9 cellular contexts compared by ENCODE assay signal in genomic region chr22:38766076-38766777, GRCh38. TPM values are rescaled to one million over a fixed set of nuclear protein-coding genes. Genes with fewer than 3 reads are reported as not detected.
A peak's percentile ranks its signal among the peaks of the same experiment; 100 is the strongest.
DNase-seq lines count a peak whose midpoint lies in the region; ATAC-seq and TF ChIP-seq lines count a peak whose summit lies in the region.
"Had no signal": no experiment of that assay in that cellular context is flagged by ENCODE, and none has a peak within 500 bp of the region (broad histone marks: within the 10 kb centered on the region; RNA-seq: fewer than 3 reads in every experiment).

No MANE protein-coding gene starts in this region.

- H3K4me1 ChIP-seq in mesendoderm (ENCODE audit: control insufficient read depth, low read depth, low read length) (no peaks in the 10 kb centered on the region), vagina (no peaks in the 10 kb centered on the region)

- H3K36me3 ChIP-seq in mesendoderm (ENCODE audit: control insufficient read depth, insufficient read depth, low read length): no peaks in the 10 kb centered on the region
- no peaks in the 10 kb centered on the region for H3K36me3 ChIP-seq in vagina

- H3K9me3 Mint-ChIP-seq in activated CD4-positive, alpha-beta T cell treated with anti-CD3 and anti-CD28 coated beads for 36 hours (ENCODE audit: low read depth): no peaks in the 10 kb centered on the region
- H3K9me3 Mint-ChIP-seq in activated B cell treated with CpG ODN at 0.5 μM for 24 hours (no peaks in the 10 kb centered on the region), endothelial cell (ENCODE audit: unreplicated experiment) (no peaks in the 10 kb centered on the region)
- H3K9me3 Mint-ChIP-seq: dendritic cell treated with granulocyte-macrophage colony-stimulating factor and Interleukin-4, amounts not matched to agents 40 ng/mL and 50 ng/mL, for 4 days had no signal

- CTCF ChIA-PET in activated CD4-positive, alpha-beta T cell treated with anti-CD3 and anti-CD28 coated beads for 36 hours (lab: Charles Lee): interaction anchor here (0.6 to 3.3 kb wide), 12 partner anchors 14 to 237 kb away, joined by 3 to 12 read pairs (median 3); partner anchors contain the start of gene TOMM22
- CTCF ChIA-PET in activated B cell treated with CpG ODN at 0.5 μM for 24 hours (lab: Charles Lee): interaction anchor here (0.9 to 3.6 kb wide), 8 partner anchors 10 to 84 kb away, joined by 3 to 26 read pairs (median 4); partner anchors contain the start of gene TOMM22

- H2BK120ac ChIP-seq in mesendoderm (ENCODE audit: low read depth, low read length): no peak overlapping the region

- no peaks in the 10 kb centered on the region for H3K9me3 ChIP-seq in vagina

- H3K4me2 ChIP-seq in mesendoderm (ENCODE audit: low read length): no peak overlapping the region

- TF ChIP-seq CTCF in activated B cell treated with CpG ODN at 0.5 μM for 24 hours (IDR thresholded peaks at IDR 0.05): no peak
- peak; percentile 58 for TF ChIP-seq CTCF in endothelial cell (IDR thresholded peaks at IDR 0.05; ENCODE audit: unreplicated experiment)
- TF ChIP-seq CTCF in vagina (IDR thresholded peaks at IDR 0.05): peak; percentile 30 to 37 (median 31)

- no peak overlapping the region for H2BK5ac ChIP-seq in mesendoderm (ENCODE audit: low read length)

- no peak overlapping the region for H2BK15ac ChIP-seq in mesendoderm (replicated peaks; ENCODE audit: low read depth)

- no peak overlapping the region for H3K56ac ChIP-seq in mesendoderm (ENCODE audit: low read length)

- no CpG with 5 or more reads among the region's 14 CpGs for WGBS in mesendoderm (ENCODE audit: extremely low coverage, insufficient coverage, low lambda C conversion rate)

- no peak overlapping the region for H2AK5ac ChIP-seq in mesendoderm (ENCODE audit: low read length)

- no peaks in the 10 kb centered on the region for H3K79me2 ChIP-seq in mesendoderm (ENCODE audit: control insufficient read depth, insufficient read depth, low read length)

- H3K27me3 ChIP-seq in mesendoderm (ENCODE audit: insufficient read depth, low read length, poor library complexity) (no peaks in the 10 kb centered on the region), vagina (no peaks in the 10 kb centered on the region)

- H3K4me1 Mint-ChIP-seq in activated CD4-positive, alpha-beta T cell treated with anti-CD3 and anti-CD28 coated beads for 36 hours: peaks cover 4% of the 10 kb centered on the region
- H3K4me1 Mint-ChIP-seq in activated B cell treated with CpG ODN at 0.5 μM for 24 hours (peaks cover 2% of the 10 kb centered on the region), endothelial cell (ENCODE audit: unreplicated experiment) (peaks cover 3% of the 10 kb centered on the region)

- TF ChIP-seq POLR2A in vagina (IDR thresholded peaks at IDR 0.05): no peak

- H3K4me3 ChIP-seq in mesendoderm (ENCODE audit: low read length): no peak overlapping the region
- no peak overlapping the region for H3K4me3 ChIP-seq in vagina

- H3K4ac ChIP-seq in mesendoderm (ENCODE audit: low read depth, low read length): no peak overlapping the region

- no peaks in the 10 kb centered on the region for H3K27me3 Mint-ChIP-seq in activated CD4-positive, alpha-beta T cell treated with anti-CD3 and anti-CD28 coated beads for 36 hours
- H3K27me3 Mint-ChIP-seq in activated B cell treated with CpG ODN at 0.5 μM for 24 hours (no peaks in the 10 kb centered on the region), endothelial cell (ENCODE audit: unreplicated experiment) (peaks cover 9% of the 10 kb centered on the region)

- H3K9ac ChIP-seq in mesendoderm (ENCODE audit: low read length): no peak overlapping the region

- ATAC-seq in activated CD4-positive, alpha-beta T cell treated with anti-CD3 and anti-CD28 coated beads for 36 hours: peak; percentile 38
- peak; percentile 55 for ATAC-seq in activated B cell treated with CpG ODN at 0.5 μM for 24 hours (ENCODE audit: low read depth)
- ATAC-seq in HG02610 (IDR thresholded peaks at IDR 0.05; ENCODE audit: unreplicated experiment): no peak

- no peak overlapping the region for H3K18ac ChIP-seq in mesendoderm (ENCODE audit: low read length)

- POLR2A ChIA-PET in activated CD4-positive, alpha-beta T cell treated with anti-CD3 and anti-CD28 coated beads for 36 hours (lab: Charles Lee): no interaction called here
- POLR2A ChIA-PET in activated B cell treated with CpG ODN at 0.5 μM for 24 hours (lab: Charles Lee): interaction anchor here (0.5 to 1.7 kb wide), 7 partner anchors 12 to 1133 kb away, joined by 3 to 9 read pairs (median 4); partner anchors contain the start of gene TOMM22

- no peak overlapping the region for H3K4me3 Mint-ChIP-seq in activated CD4-positive, alpha-beta T cell treated with anti-CD3 and anti-CD28 coated beads for 36 hours
- H3K4me3 Mint-ChIP-seq in activated B cell treated with CpG ODN at 0.5 μM for 24 hours (no peak overlapping the region), endothelial cell (ENCODE audit: unreplicated experiment) (no peak overlapping the region)
- H3K4me3 Mint-ChIP-seq: dendritic cell treated with granulocyte-macrophage colony-stimulating factor and Interleukin-4, amounts not matched to agents 40 ng/mL and 50 ng/mL, for 4 days had no signal

- no peaks in the 10 kb centered on the region for H3K79me1 ChIP-seq in mesendoderm (ENCODE audit: low read length)

- no peak overlapping the region for H3K23ac ChIP-seq in mesendoderm (ENCODE audit: low read length)

- intact Hi-C loops in activated CD4-positive, alpha-beta T cell treated with anti-CD3 and anti-CD28 coated beads for 36 hours (cut with DNase I, micrococcal nuclease): no loop called here
- intact Hi-C loops in activated B cell treated with CpG ODN at 0.5 μM for 24 hours (cut with micrococcal nuclease) (loop anchor here (1.0 to 2.0 kb wide), 2 partner anchors 33 to 85 kb away; partner anchors contain the start of gene TOMM22), vagina (cut with DNase I) (loop anchor here (10.0 kb wide), 1 partner anchor 99 kb away; no protein-coding TSS in a partner anchor)

- DNase-seq in activated CD4-positive, alpha-beta T cell treated with anti-CD3 and anti-CD28 coated beads for 36 hours: peak; percentile 60
- no peak for DNase-seq in activated CD4-positive, alpha-beta T cell treated with anti-CD3 and anti-CD28 coated beads for 1 hour
- DNase-seq in NCI-H1092 (lab: John Stamatoyannopoulos, UW) (peak; percentile 61), activated B cell treated with CpG ODN at 0.5 μM for 24 hours (peak; percentile 29), endothelial cell (ENCODE audit: low spot score) (peak; percentile 76), mesendoderm (peak; percentile 89), vagina (ENCODE audit: extremely low spot score in 2 of 2) (no peak)

- no peak overlapping the region for H3K27ac Mint-ChIP-seq in activated CD4-positive, alpha-beta T cell treated with anti-CD3 and anti-CD28 coated beads for 36 hours
- H3K27ac Mint-ChIP-seq in activated B cell treated with CpG ODN at 0.5 μM for 24 hours: no peak overlapping the region
- no peak overlapping the region for H3K27ac Mint-ChIP-seq in endothelial cell (ENCODE audit: unreplicated experiment)
- H3K27ac Mint-ChIP-seq: dendritic cell treated with granulocyte-macrophage colony-stimulating factor and Interleukin-4, amounts not matched to agents 40 ng/mL and 50 ng/mL, for 4 days had no signal

- H3K27ac ChIP-seq in mesendoderm (ENCODE audit: low read depth, low read length): no peak overlapping the region
- H3K27ac ChIP-seq in vagina: no peak overlapping the region

- no peaks in the 10 kb centered on the region for H3K36me3 Mint-ChIP-seq in activated CD4-positive, alpha-beta T cell treated with anti-CD3 and anti-CD28 coated beads for 36 hours (ENCODE audit: low read depth)
- H3K36me3 Mint-ChIP-seq in activated B cell treated with CpG ODN at 0.5 μM for 24 hours (ENCODE audit: low read depth) (no peaks in the 10 kb centered on the region), endothelial cell (ENCODE audit: low read depth, unreplicated experiment) (peaks cover 1% of the 10 kb centered on the region)

- no peak overlapping the region for H4K8ac ChIP-seq in mesendoderm (ENCODE audit: low read depth, low read length)

- no peak overlapping the region for H4K5ac ChIP-seq in mesendoderm (ENCODE audit: low read length)

RNA-seq across cellular contexts. Expression of gene SUN2, which starts 10.4 kb away (rescaled TPM):
- total RNA-seq in activated CD4-positive, alpha-beta T cell treated with anti-CD3 and anti-CD28 coated beads for 36 hours: 100 to 1,000 TPM in 1 of 2 experiments, 10 to 100 TPM in 1; 87.2 to 102 TPM
- total RNA-seq in activated B cell treated with CpG ODN at 0.5 μM for 24 hours: 122 and 146 TPM in 2 replicates
- total RNA-seq in endothelial cell (ENCODE audit: unreplicated experiment): 74.4 TPM
- 5.8 TPM for polyA plus RNA-seq in mesendoderm (2013, experiment 1 of 2)
- 5.7 TPM for polyA plus RNA-seq in mesendoderm (2013, experiment 2 of 2)
- 258 TPM for total RNA-seq in vagina

RNA-seq across cellular contexts. Expression of gene DNAL4, which starts 27.7 kb away (rescaled TPM):
- total RNA-seq in activated CD4-positive, alpha-beta T cell treated with anti-CD3 and anti-CD28 coated beads for 36 hours: 1 to 10 TPM; 7.4 to 8.0 TPM
- 7.7 and 8.4 TPM in 2 replicates for total RNA-seq in activated B cell treated with CpG ODN at 0.5 μM for 24 hours
- total RNA-seq in endothelial cell (ENCODE audit: unreplicated experiment): 20.2 TPM
- 6.0 TPM for polyA plus RNA-seq in mesendoderm (2013, experiment 1 of 2)
- polyA plus RNA-seq in mesendoderm (2013, experiment 2 of 2): 6.0 TPM
- total RNA-seq in vagina: 14.7 TPM

Comparison
In these comparisons a context has a peak if more than half of its experiments do, and no peak if none do; other contexts are left out.
1. DNase-seq: peak in activated CD4-positive, alpha-beta T cell treated with anti-CD3 and anti-CD28 coated beads for 36 hours (single experiment), NCI-H1092 (single experiment), activated B cell treated with CpG ODN at 0.5 μM for 24 hours (single experiment), endothelial cell (single experiment) and mesendoderm (single experiment); none in activated CD4-positive, alpha-beta T cell treated with anti-CD3 and anti-CD28 coated beads for 1 hour (single experiment) and vagina (0 of 2).
2. intact Hi-C loops: an anchor here in activated B cell treated with CpG ODN at 0.5 μM for 24 hours (1.0 to 2.0 kb wide) and vagina (10.0 kb wide); none called in activated CD4-positive, alpha-beta T cell treated with anti-CD3 and anti-CD28 coated beads for 36 hours.